In the genomic region with DNA sequence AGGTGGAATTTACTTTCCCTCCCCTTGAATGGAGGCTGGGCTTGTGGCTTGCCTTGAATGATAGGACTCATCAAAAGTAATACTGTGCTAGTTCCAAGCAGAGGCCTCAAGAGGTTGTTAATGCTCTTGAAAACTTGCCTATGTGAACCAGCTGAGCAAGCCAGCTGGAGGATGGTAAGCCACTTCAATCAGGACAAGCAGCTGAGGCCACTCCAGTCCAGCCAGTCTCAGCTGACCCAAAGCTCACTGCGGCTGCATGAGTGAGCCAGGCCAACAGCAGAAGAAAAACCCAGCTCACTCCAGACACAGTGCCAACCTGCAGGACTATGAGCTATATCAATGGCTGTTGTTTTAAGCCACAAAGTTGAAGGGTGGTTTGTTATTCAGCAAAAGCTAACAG, we compare ENCODE assay signal across 12 cellular contexts.
DNase-seq lines count a peak whose midpoint lies in the region; ATAC-seq and TF ChIP-seq lines count a peak whose summit lies in the region.
"Had no signal": no experiment of that assay in that cellular context is flagged by ENCODE, and none has a peak within 500 bp of the region (broad histone marks: within the 10 kb centered on the region; RNA-seq: fewer than 3 reads in every experiment).

No MANE protein-coding gene starts in this region.

- H3K36me3 ChIP-seq in lung (ENCODE audit: control insufficient read depth in 2 of 2, insufficient read depth in 2 of 2, low read length in 2 of 2): no peaks in the 10 kb centered on the region
- H3K36me3 ChIP-seq: colonic mucosa had no signal

- peak; percentile 86 for DNase-seq in NCI-H2029 (lab: John Stamatoyannopoulos, UW)
- DNase-seq in lung (ENCODE audit: low spot score): no peak
- no peak for DNase-seq in stimulated activated CD4-positive, alpha-beta T cell treated with anti-CD3 and anti-CD28 coated beads, Interleukin-12 subunit alpha, Interleukin-12 subunit beta, amount 100 ng/mL, for 4 hours
- DNase-seq in AG20443 (ENCODE audit: low spot score): no peak
- DNase-seq: activated naive CD8-positive, alpha-beta T cell treated with anti-CD3 and anti-CD28 coated beads, Interleukin-2, amount 10 ng/mL, durations not matched to agents 7 days and 5 days; colonic mucosa; midbrain had no signal

- WGBS in lung, 2 donors: 64 to 90% methylated on average over 1 of the region's 1 CpG

- ATAC-seq in GM19023 (IDR thresholded peaks at IDR 0.05; ENCODE audit: unreplicated experiment) (peak; percentile 48), HG02642 (IDR thresholded peaks at IDR 0.05; ENCODE audit: poor library complexity, unreplicated experiment) (peak; percentile 43), lung (ENCODE audit: insufficient read depth, low FRiP score) (peak; percentile 41), HG03520 (IDR thresholded peaks at IDR 0.05; ENCODE audit: unreplicated experiment) (no peak), HG02885 (IDR thresholded peaks at IDR 0.05; ENCODE audit: poor library complexity, unreplicated experiment) (no peak)

- H3K27me3 ChIP-seq in lung (ENCODE audit: control insufficient read depth, insufficient read depth): no peaks in the 10 kb centered on the region
- H3K27me3 ChIP-seq: colonic mucosa had no signal

- H3K4me1 ChIP-seq in lung (ENCODE audit: control insufficient read depth in 2 of 2, insufficient read depth in 2 of 2, low read length in 2 of 2): no peaks in the 10 kb centered on the region
- H3K4me1 ChIP-seq: colonic mucosa had no signal

- peaks cover 0 to 2% of the 10 kb centered on the region in 2 donors for H3K9me3 ChIP-seq in lung (ENCODE audit: control insufficient read depth in 2 of 2, insufficient read depth in 1 of 2, low read length in 1 of 2)
- H3K9me3 ChIP-seq: colonic mucosa had no signal

- H3K4me3 ChIP-seq in lung: no peak overlapping the region
- H3K4me3 ChIP-seq: colonic mucosa had no signal

- H3K27ac ChIP-seq in lung (ENCODE audit: low read depth in 1 of 2, low read length in 1 of 2): no peak overlapping the region
- H3K27ac ChIP-seq: colonic mucosa, KMS-11 had no signal

- TF ChIP-seq CTCF in lung (IDR thresholded peaks at IDR 0.05; ENCODE audit: control extremely low read depth, extremely low read depth): no peak

Comparison
In these comparisons a context has a peak if more than half of its experiments do, and no peak if none do; other contexts are left out.
1. ATAC-seq: peak in GM19023 (single experiment), HG02642 (single experiment) and lung (single experiment); none in HG03520 (single experiment) and HG02885 (single experiment).